ENCODE assay signal across 1 cellular context in the genomic region with DNA sequence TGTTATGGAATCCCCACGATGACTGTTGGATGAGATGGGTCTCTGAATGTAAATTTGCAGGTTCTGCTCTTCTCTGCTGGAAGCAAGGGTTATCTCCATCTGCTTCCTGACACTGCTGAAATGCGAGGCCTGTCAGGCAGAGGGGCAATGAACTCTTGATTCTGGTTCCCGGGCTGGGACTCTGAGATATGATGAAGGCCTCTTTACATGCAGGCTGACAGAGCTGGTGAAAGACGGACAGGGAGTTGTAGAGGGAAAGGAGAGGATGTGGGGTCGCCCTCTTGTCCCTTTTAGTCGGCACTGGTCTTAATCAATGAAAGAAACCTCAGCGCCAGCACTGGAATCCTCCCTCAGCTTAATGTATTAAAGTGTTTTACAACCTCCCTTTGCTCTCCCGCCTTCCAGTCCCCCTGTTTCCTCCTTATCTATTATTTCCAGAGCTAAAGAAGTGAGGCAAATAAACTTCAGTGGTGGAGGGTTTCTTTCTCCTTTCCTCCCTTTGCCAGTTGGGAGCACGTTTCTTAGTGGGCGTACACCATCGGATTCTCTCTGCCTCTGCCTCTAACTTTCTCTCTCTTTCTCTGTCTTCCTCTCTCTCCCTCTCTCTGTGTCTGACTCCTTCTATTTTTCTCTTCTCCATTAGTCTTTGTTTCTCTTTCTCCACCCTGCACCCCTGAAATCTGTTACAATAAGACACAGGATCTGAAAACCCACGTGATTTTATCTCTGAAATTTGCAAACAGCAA.
TF ChIP-seq lines count a peak whose summit lies in the region.

No MANE protein-coding gene starts in this region.

TF ChIP-seq in K562, 482 proteins besides CTCF, POLR2A, EP300 and RAD21 (continues in another document):
- TF ChIP-seq ZC3H8 (IDR thresholded peaks at IDR 0.05) (peak; percentile 70; the same call in 1 of the 2 replicates), THRAP3 (IDR thresholded peaks at IDR 0.05; ENCODE audit: borderline replicate concordance) (no peak), ARID3A (IDR thresholded peaks at IDR 0.05; ENCODE audit: borderline replicate concordance, low read depth, low read length) (peak; percentile 56; the same call in 1 of the 2 replicates), FIP1L1 (IDR thresholded peaks at IDR 0.05; ENCODE audit: low read depth, low read length, poor library complexity, severe bottlenecking) (no peak), HDAC1 (IDR thresholded peaks at IDR 0.05) (peak in 1 of 2 experiments; percentile 68; a peak in 2 of 4 replicates), CREB1 (IDR thresholded peaks at IDR 0.05) (peak; percentile 17; the same call in 1 of the 2 replicates), CREB1 (CRISPR knock-in tag; IDR thresholded peaks at IDR 0.05) (no peak), ZNF3 (CRISPR knock-in tag; IDR thresholded peaks at IDR 0.05) (no peak), BRF1 (IDR thresholded peaks at IDR 0.05; ENCODE audit: borderline replicate concordance, extremely low read depth, insufficient read length) (no peak), ZBTB9 (CRISPR knock-in tag; IDR thresholded peaks at IDR 0.05) (0 out of 2 replicates have a peak, but pooled peaks have one; percentile 3), NFATC3 (IDR thresholded peaks at IDR 0.05) (no peak; the same call in 1 of the 2 replicates), SRSF1 (IDR thresholded peaks at IDR 0.05; ENCODE audit: low read depth, low read length) (no peak), ARNT (IDR thresholded peaks at IDR 0.05) (peak; percentile 52 to 56; a peak in 2 of 4 replicates), NFYB (IDR thresholded peaks at IDR 0.05; ENCODE audit: extremely low read depth, insufficient read length) (no peak), SMARCC2 (IDR thresholded peaks at IDR 0.05; ENCODE audit: low read depth) (peak; percentile 62; the same call in 1 of the 2 replicates), HBP1 (CRISPR knock-in tag; IDR thresholded peaks at IDR 0.05) (peak; percentile 71; the same call in 1 of the 2 replicates), CCNT2 (IDR thresholded peaks at IDR 0.05; ENCODE audit: borderline replicate concordance, extremely low read depth, insufficient read length, low read depth, low read length) (peak; percentile 71), PKNOX1 (IDR thresholded peaks at IDR 0.05) (peak; percentile 90), ELF2 (CRISPR knock-in tag; IDR thresholded peaks at IDR 0.05) (no peak), JUND (IDR thresholded peaks at IDR 0.05; ENCODE audit: borderline replicate concordance, low read depth, low read length) (peak; percentile 38), JUND (tag; IDR thresholded peaks at IDR 0.05; ENCODE audit: borderline replicate concordance, low read depth, low read length) (peak; percentile 71; the same call in 2 of the 3 replicates), HLTF (IDR thresholded peaks at IDR 0.05) (peak; percentile 72), PRMT5 (CRISPR knock-in tag; IDR thresholded peaks at IDR 0.05) (no peak), LEF1 (IDR thresholded peaks at IDR 0.05) (peak; percentile 85), TEAD4 (IDR thresholded peaks at IDR 0.05; ENCODE audit: low read length) (peak; percentile 80), TEAD4 (CRISPR knock-in tag; IDR thresholded peaks at IDR 0.05; ENCODE audit: borderline replicate concordance) (no peak), ZNF551 (CRISPR knock-in tag; IDR thresholded peaks at IDR 0.05) (no peak), TRIM24 (IDR thresholded peaks at IDR 0.05) (peak; percentile 9 to 50; a peak in 1 of 4 replicates), RUNX1 (IDR thresholded peaks at IDR 0.05; ENCODE audit: low read depth) (no peak), EHMT2 (IDR thresholded peaks at IDR 0.05) (peak; percentile 38; the same call in 1 of the 2 replicates), TCF3 (CRISPR knock-in tag; IDR thresholded peaks at IDR 0.05) (peak; percentile 83), ZNF644 (tag; IDR thresholded peaks at IDR 0.05; ENCODE audit: low read depth) (peak; percentile 55; the same call in 1 of the 2 replicates), DDX20 (tag; IDR thresholded peaks at IDR 0.05; ENCODE audit: low read depth) (no peak), CTBP1 (IDR thresholded peaks at IDR 0.05; ENCODE audit: borderline replicate concordance) (peak; percentile 81), SMARCA5 (IDR thresholded peaks at IDR 0.05) (peak; percentile 24; the same call in 1 of the 2 replicates), CHD2 (IDR thresholded peaks at IDR 0.05; ENCODE audit: low read depth, low read length) (no peak), RB1 (IDR thresholded peaks at IDR 0.05; ENCODE audit: low read depth) (0 out of 2 replicates have a peak, but pooled peaks have one; percentile 11), SMAD2 (IDR thresholded peaks at IDR 0.05; ENCODE audit: low read depth, low read length) (no peak), YY1 (IDR thresholded peaks at IDR 0.05; ENCODE audit: borderline replicate concordance in 1 of 3, control insufficient read depth in 1 of 3, extremely low read depth in 1 of 3, insufficient read depth in 3 of 3, insufficient read length in 1 of 3, insufficient replicate concordance in 2 of 3, low read depth in 1 of 3, low read length in 2 of 3) (peak in 1 of 3 experiments; percentile 8)
- TF ChIP-seq, protein P1, sequence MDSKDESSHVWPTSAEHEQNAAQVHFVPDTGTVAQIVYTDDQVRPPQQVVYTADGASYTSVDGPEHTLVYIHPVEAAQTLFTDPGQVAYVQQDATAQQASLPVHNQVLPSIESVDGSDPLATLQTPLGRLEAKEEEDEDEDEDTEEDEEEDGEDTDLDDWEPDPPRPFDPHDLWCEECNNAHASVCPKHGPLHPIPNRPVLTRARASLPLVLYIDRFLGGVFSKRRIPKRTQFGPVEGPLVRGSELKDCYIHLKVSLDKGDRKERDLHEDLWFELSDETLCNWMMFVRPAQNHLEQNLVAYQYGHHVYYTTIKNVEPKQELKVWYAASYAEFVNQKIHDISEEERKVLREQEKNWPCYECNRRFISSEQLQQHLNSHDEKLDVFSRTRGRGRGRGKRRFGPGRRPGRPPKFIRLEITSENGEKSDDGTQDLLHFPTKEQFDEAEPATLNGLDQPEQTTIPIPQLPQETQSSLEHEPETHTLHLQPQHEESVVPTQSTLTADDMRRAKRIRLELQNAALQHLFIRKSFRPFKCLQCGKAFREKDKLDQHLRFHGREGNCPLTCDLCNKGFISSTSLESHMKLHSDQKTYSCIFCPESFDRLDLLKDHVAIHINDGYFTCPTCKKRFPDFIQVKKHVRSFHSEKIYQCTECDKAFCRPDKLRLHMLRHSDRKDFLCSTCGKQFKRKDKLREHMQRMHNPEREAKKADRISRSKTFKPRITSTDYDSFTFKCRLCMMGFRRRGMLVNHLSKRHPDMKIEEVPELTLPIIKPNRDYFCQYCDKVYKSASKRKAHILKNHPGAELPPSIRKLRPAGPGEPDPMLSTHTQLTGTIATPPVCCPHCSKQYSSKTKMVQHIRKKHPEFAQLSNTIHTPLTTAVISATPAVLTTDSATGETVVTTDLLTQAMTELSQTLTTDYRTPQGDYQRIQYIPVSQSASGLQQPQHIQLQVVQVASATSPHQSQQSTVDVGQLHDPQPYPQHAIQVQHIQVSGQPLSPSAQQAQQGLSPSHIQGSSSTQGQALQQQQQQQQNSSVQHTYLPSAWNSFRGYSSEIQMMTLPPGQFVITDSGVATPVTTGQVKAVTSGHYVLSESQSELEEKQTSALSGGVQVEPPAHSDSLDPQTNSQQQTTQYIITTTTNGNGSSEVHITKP (IDR thresholded peaks at IDR 0.05; ENCODE audit: partially characterized antibody), result peak; percentile 41
- TF ChIP-seq, protein P2, sequence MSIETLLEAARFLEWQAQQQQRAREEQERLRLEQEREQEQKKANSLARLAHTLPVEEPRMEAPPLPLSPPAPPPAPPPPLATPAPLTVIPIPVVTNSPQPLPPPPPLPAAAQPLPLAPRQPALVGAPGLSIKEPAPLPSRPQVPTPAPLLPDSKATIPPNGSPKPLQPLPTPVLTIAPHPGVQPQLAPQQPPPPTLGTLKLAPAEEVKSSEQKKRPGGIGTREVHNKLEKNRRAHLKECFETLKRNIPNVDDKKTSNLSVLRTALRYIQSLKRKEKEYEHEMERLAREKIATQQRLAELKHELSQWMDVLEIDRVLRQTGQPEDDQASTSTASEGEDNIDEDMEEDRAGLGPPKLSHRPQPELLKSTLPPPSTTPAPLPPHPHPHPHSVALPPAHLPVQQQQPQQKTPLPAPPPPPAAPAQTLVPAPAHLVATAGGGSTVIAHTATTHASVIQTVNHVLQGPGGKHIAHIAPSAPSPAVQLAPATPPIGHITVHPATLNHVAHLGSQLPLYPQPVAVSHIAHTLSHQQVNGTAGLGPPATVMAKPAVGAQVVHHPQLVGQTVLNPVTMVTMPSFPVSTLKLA (conservative IDR thresholded peaks at IDR 0.05), result peak in 1 of 2 experiments; percentile 68; a peak in 2 of 4 replicates
- TF ChIP-seq, protein P3, sequence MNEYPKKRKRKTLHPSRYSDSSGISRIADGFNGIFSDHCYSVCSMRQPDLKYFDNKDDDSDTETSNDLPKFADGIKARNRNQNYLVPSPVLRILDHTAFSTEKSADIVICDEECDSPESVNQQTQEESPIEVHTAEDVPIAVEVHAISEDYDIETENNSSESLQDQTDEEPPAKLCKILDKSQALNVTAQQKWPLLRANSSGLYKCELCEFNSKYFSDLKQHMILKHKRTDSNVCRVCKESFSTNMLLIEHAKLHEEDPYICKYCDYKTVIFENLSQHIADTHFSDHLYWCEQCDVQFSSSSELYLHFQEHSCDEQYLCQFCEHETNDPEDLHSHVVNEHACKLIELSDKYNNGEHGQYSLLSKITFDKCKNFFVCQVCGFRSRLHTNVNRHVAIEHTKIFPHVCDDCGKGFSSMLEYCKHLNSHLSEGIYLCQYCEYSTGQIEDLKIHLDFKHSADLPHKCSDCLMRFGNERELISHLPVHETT (CRISPR knock-in tag; conservative IDR thresholded peaks at IDR 0.05 in 1 of 2, IDR thresholded peaks at IDR 0.05 in 1 of 2), result no peak
- TF ChIP-seq, protein P4, sequence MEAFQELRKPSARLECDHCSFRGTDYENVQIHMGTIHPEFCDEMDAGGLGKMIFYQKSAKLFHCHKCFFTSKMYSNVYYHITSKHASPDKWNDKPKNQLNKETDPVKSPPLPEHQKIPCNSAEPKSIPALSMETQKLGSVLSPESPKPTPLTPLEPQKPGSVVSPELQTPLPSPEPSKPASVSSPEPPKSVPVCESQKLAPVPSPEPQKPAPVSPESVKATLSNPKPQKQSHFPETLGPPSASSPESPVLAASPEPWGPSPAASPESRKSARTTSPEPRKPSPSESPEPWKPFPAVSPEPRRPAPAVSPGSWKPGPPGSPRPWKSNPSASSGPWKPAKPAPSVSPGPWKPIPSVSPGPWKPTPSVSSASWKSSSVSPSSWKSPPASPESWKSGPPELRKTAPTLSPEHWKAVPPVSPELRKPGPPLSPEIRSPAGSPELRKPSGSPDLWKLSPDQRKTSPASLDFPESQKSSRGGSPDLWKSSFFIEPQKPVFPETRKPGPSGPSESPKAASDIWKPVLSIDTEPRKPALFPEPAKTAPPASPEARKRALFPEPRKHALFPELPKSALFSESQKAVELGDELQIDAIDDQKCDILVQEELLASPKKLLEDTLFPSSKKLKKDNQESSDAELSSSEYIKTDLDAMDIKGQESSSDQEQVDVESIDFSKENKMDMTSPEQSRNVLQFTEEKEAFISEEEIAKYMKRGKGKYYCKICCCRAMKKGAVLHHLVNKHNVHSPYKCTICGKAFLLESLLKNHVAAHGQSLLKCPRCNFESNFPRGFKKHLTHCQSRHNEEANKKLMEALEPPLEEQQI (IDR thresholded peaks at IDR 0.05), result no peak
- TF ChIP-seq, protein P5, sequence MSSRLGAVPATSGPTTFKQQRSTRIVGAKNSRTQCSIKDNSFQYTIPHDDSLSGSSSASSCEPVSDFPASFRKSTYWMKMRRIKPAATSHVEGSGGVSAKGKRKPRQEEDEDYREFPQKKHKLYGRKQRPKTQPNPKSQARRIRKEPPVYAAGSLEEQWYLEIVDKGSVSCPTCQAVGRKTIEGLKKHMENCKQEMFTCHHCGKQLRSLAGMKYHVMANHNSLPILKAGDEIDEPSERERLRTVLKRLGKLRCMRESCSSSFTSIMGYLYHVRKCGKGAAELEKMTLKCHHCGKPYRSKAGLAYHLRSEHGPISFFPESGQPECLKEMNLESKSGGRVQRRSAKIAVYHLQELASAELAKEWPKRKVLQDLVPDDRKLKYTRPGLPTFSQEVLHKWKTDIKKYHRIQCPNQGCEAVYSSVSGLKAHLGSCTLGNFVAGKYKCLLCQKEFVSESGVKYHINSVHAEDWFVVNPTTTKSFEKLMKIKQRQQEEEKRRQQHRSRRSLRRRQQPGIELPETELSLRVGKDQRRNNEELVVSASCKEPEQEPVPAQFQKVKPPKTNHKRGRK (tag; IDR thresholded peaks at IDR 0.05), result peak; percentile 72
